ENCODE assay signal across 24 cellular contexts in the genomic region with DNA sequence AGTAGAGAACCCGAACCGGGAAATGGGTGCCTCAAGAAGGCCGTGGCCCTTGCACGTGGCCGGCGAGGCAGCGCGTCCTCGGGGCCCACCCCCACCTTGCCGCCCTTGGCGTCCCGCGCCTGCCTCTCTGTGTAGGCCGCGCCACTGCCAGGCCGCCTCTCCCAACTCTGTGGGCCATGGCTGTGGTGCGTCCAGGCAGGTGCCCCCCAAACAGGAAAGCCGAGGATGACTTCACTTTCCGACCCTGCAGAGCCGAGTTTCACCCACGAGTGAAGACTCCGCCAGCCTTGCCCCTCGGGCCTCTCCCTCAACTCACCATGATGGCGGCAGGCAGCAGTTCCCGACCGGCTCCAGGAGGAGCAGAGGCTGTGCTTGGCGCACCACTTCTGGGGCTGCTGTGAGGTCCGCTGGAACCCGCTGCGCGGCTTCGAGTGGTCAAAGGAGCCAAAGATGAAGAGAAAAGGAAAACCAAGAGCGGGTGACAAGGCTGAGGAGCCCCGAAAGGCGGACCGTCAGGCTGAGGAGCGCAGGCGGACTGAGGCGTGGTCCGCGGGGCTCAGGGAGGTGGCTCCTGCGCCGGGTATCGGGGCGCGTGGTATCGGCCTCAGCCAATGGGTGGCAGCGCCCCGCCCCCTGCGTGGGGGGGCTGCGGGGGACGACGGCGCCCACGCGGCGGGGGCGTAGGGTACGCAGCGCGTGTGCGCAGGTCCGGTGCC. TPM values are rescaled to one million over a fixed set of nuclear protein-coding genes. Genes with fewer than 3 reads are reported as not detected.
DNase-seq lines count a peak whose midpoint lies in the region; ATAC-seq, FAIRE-seq and TF ChIP-seq lines count a peak whose summit lies in the region.
"Had no signal": no experiment of that assay in that cellular context is flagged by ENCODE, and none has a peak within 500 bp of the region (broad histone marks: within the 10 kb centered on the region; RNA-seq: fewer than 3 reads in every experiment).

A gene with protein sequence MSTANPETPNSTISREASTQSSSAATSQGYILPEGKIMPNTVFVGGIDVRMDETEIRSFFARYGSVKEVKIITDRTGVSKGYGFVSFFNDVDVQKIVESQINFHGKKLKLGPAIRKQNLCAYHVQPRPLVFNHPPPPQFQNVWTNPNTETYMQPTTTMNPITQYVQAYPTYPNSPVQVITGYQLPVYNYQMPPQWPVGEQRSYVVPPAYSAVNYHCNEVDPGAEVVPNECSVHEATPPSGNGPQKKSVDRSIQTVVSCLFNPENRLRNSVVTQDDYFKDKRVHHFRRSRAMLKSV (minus strand): TSS at position 537 of the 716 bp plus-strand sequence. CDS start 218 bp downstream, at position 319.

- H3K4me3 ChIP-seq in PC-9 (no peak within 1 kb of the TSS), kidney (ENCODE audit: low read length in 2 of 2) (no peak within 1 kb of the TSS)
- H3K4me3 ChIP-seq: BLaER1 treated with 17β-estradiol and CSF1 and Interleukin-3, amounts not matched to agents 10 nM and 100 nM; GM12878; GM23248 had no signal

- H3K4me1 ChIP-seq in PC-9 (replicated peaks; ENCODE audit: insufficient read depth) (peaks cover 32% of the 10 kb centered on the region), kidney (ENCODE audit: control insufficient read depth in 1 of 2, insufficient read depth in 1 of 2, low read depth in 1 of 2, low read length in 2 of 2) (no peaks in the 10 kb centered on the region)
- H3K4me1 ChIP-seq: BLaER1 treated with 17β-estradiol and CSF1 and Interleukin-3, amounts not matched to agents 10 nM and 100 nM had no signal

- intact Hi-C loops in PC-9 (cut with micrococcal nuclease; ENCODE audit: unreplicated experiment) (no loop called here), kidney (cut with DNase I) (loop anchor here (10.0 kb wide), 1 partner anchor 640 kb away; no protein-coding TSS in a partner anchor)

- H3F3A ChIP-seq in PC-9 (ENCODE audit: insufficient read depth, low read depth): peaks cover 13% of the 10 kb centered on the region; the same call in 1 of the 2 replicates

- H3K36me3 ChIP-seq in PC-9 (ENCODE audit: low read depth): no peaks in the 10 kb centered on the region
- H3K36me3 ChIP-seq in kidney (ENCODE audit: control insufficient read depth in 1 of 2, insufficient read depth in 2 of 2, low read length in 2 of 2): no peaks in the 10 kb centered on the region
- H3K36me3 ChIP-seq: BLaER1 treated with 17β-estradiol and CSF1 and Interleukin-3, amounts not matched to agents 10 nM and 100 nM had no signal

- H3K9me3 Mint-ChIP-seq in stimulated activated memory B cell treated with anti-CD40 and anti-IgM and Interleukin-4, amounts not matched to agents 10 μg/mL and 1 μg/mL and 100 μg/mL, for 72 hours: no peaks in the 10 kb centered on the region
- no peaks in the 10 kb centered on the region for H3K9me3 Mint-ChIP-seq in activated T-cell treated with anti-CD3 and anti-CD28 coated beads, Interleukin-2, amount 50 U/mL, for 72 hours
- H3K9me3 Mint-ChIP-seq: CD8-positive, alpha-beta T cell had no signal

- H3K27me3 ChIP-seq in PC-9 (ENCODE audit: insufficient read depth, low read depth): no peaks in the 10 kb centered on the region
- H3K27me3 ChIP-seq: BLaER1 treated with 17β-estradiol and CSF1 and Interleukin-3, amounts not matched to agents 10 nM and 100 nM had no signal

- no peaks in the 10 kb centered on the region for H3K36me3 Mint-ChIP-seq in stimulated activated memory B cell treated with anti-CD40 and anti-IgM and Interleukin-4, amounts not matched to agents 10 μg/mL and 1 μg/mL and 100 μg/mL, for 72 hours
- H3K36me3 Mint-ChIP-seq in activated T-cell treated with anti-CD3 and anti-CD28 coated beads, Interleukin-2, amount 50 U/mL, for 72 hours (ENCODE audit: insufficient read depth in 2 of 2): no peaks in the 10 kb centered on the region
- H3K36me3 Mint-ChIP-seq: CD8-positive, alpha-beta T cell had no signal

- H3K9ac ChIP-seq in kidney (ENCODE audit: low read length in 2 of 2): no peak within 1 kb of the TSS
- H3K9ac ChIP-seq: BLaER1 treated with 17β-estradiol and CSF1 and Interleukin-3, amounts not matched to agents 10 nM and 100 nM; GM23248 had no signal

- H3K9me3 ChIP-seq in PC-9 (ENCODE audit: insufficient read depth, low read depth) (no peaks in the 10 kb centered on the region), kidney (ENCODE audit: control insufficient read depth in 1 of 2, low read length in 2 of 2) (no peaks in the 10 kb centered on the region)

- H3K27me3 Mint-ChIP-seq in stimulated activated memory B cell treated with anti-CD40 and anti-IgM and Interleukin-4, amounts not matched to agents 10 μg/mL and 1 μg/mL and 100 μg/mL, for 72 hours: peaks cover 10% of the 10 kb centered on the region
- peaks cover 18% of the 10 kb centered on the region for H3K27me3 Mint-ChIP-seq in activated T-cell treated with anti-CD3 and anti-CD28 coated beads, Interleukin-2, amount 50 U/mL, for 72 hours (ENCODE audit: low read depth)

- H3K4me3 Mint-ChIP-seq in stimulated activated memory B cell treated with anti-CD40 and anti-IgM and Interleukin-4, amounts not matched to agents 10 μg/mL and 1 μg/mL and 100 μg/mL, for 72 hours: no peak within 1 kb of the TSS
- no peak within 1 kb of the TSS for H3K4me3 Mint-ChIP-seq in activated T-cell treated with anti-CD3 and anti-CD28 coated beads, Interleukin-2, amount 50 U/mL, for 72 hours
- H3K4me3 Mint-ChIP-seq: CD8-positive, alpha-beta T cell had no signal

- POLR2A ChIA-PET in PC-9 (lab: Charles Lee; ENCODE audit: unreplicated experiment): no interaction called here

- H3K9me2 ChIP-seq in PC-9 (ENCODE audit: insufficient read depth): no peaks in the 10 kb centered on the region

- H3K27ac Mint-ChIP-seq in stimulated activated memory B cell treated with anti-CD40 and anti-IgM and Interleukin-4, amounts not matched to agents 10 μg/mL and 1 μg/mL and 100 μg/mL, for 72 hours: no peak within 1 kb of the TSS
- H3K27ac Mint-ChIP-seq in activated T-cell treated with anti-CD3 and anti-CD28 coated beads, Interleukin-2, amount 50 U/mL, for 72 hours: no peak within 1 kb of the TSS
- H3K27ac Mint-ChIP-seq: CD8-positive, alpha-beta T cell had no signal

- no peak within 1 kb of the TSS for H2AFZ ChIP-seq in PC-9
- H2AFZ ChIP-seq: GM23248 had no signal

- peak within 1 kb of the TSS; percentile 54 for H3K4me2 ChIP-seq in PC-9
- H3K4me2 ChIP-seq: BLaER1 treated with 17β-estradiol and CSF1 and Interleukin-3, amounts not matched to agents 10 nM and 100 nM had no signal

- H3K27ac ChIP-seq in PC-9 (0 out of 2 replicates have a peak within 1 kb of the TSS, but pooled peaks have one; percentile 12), kidney (ENCODE audit: low read depth in 2 of 2, low read length in 2 of 2) (no peak within 1 kb of the TSS)
- H3K27ac ChIP-seq: BLaER1 treated with 17β-estradiol and CSF1 and Interleukin-3, amounts not matched to agents 10 nM and 100 nM; GM23248; RWPE1 had no signal

- DNase-seq in activated gamma-delta T cell (lab: John Stamatoyannopoulos, UW) (peak; percentile 4), activated gamma-delta T cell treated with Interleukin-2 at 50 U/mL for 16 hours (no peak), PC-9 (no peak), kidney (peak; percentile 68), NCI-H146 (lab: John Stamatoyannopoulos, UW) (no peak), NCI-H526 (lab: John Stamatoyannopoulos, UW) (no peak)
- DNase-seq in activated T-cell treated with anti-CD3 and anti-CD28 coated beads, Interleukin-2, amount 50 U/mL, for 72 hours: no peak
- DNase-seq: 8988T; CD8-positive, alpha-beta T cell; DND-41; GM23248; KG1; NCI-H1092; NCI-H1436 treated with DMSO at 0.1 percent for 48 hours; NCI-H2029; NCI-H2227 treated with DMSO at 0.1 percent for 48 hours; NCI-H524; SHP77 treated with DMSO at 0.1 percent for 48 hours had no signal

- no peak for FAIRE-seq in kidney (lab: Jason Lieb, UNC)
- FAIRE-seq: GM12878 had no signal

- H3K79me2 ChIP-seq in PC-9 (ENCODE audit: low read depth): no peaks in the 10 kb centered on the region

- TF ChIP-seq CTCF in PC-9 (conservative IDR thresholded peaks at IDR 0.05) (no peak), kidney (IDR thresholded peaks at IDR 0.05; ENCODE audit: borderline replicate concordance, extremely low read depth, insufficient read depth) (no peak)

- peaks cover 6% of the 10 kb centered on the region for H3K4me1 Mint-ChIP-seq in stimulated activated memory B cell treated with anti-CD40 and anti-IgM and Interleukin-4, amounts not matched to agents 10 μg/mL and 1 μg/mL and 100 μg/mL, for 72 hours
- H3K4me1 Mint-ChIP-seq in activated T-cell treated with anti-CD3 and anti-CD28 coated beads, Interleukin-2, amount 50 U/mL, for 72 hours (ENCODE audit: low read depth): peaks cover 16% of the 10 kb centered on the region

- H4K20me1 ChIP-seq in PC-9 (ENCODE audit: insufficient read depth): no peaks in the 10 kb centered on the region
- H4K20me1 ChIP-seq: BLaER1 treated with 17β-estradiol and CSF1 and Interleukin-3, amounts not matched to agents 10 nM and 100 nM had no signal

- CTCF ChIA-PET in PC-9 (lab: Charles Lee): no interaction called here

- no TSS peak for BruUV-seq in PC-9 (replicated peaks; lab: Mats Ljungman, UMichigan)

- ATAC-seq in stimulated activated memory B cell treated with anti-CD40 and anti-IgM and Interleukin-4, amounts not matched to agents 10 μg/mL and 1 μg/mL and 100 μg/mL, for 72 hours: peak; percentile 57
- ATAC-seq in activated T-cell treated with anti-CD3 and anti-CD28 coated beads, Interleukin-2, amount 50 U/mL, for 72 hours (replicated peaks in 1 of 2): no peak
- ATAC-seq: CD8-positive, alpha-beta T cell; GM12878; HCT116 had no signal

RNA-seq across cellular contexts. Expression of the gene that starts here (rescaled TPM):
- total RNA-seq in PC-9 (2021): not detected in 2 replicates
- not detected for total RNA-seq in kidney
- not detected for polyA plus RNA-seq in kidney (ENCODE audit: insufficient read depth, low read depth, low replicate concordance)
- total RNA-seq in activated T-cell treated with anti-CD3 and anti-CD28 coated beads, Interleukin-2, amount 50 U/mL, for 72 hours: not detected
- total RNA-seq: CD8-positive, alpha-beta T cell; GM23248; HT1080 had no signal
- polyA plus RNA-seq: GM23248 had no signal

Comparison
In these comparisons a context has a peak if more than half of its experiments do, and no peak if none do; other contexts are left out.
1. Peak in DNase-seq in kidney; RNA of the gene not detected or under 1 TPM.